ENCODE assay signal across 28 cellular contexts in genomic region chr1:48059289-48059688, GRCh38.
"Had no signal": no experiment of that assay in that cellular context is flagged by ENCODE, and none has a peak within 500 bp of the region (broad histone marks: within the 10 kb centered on the region; RNA-seq: fewer than 3 reads in every experiment).

No MANE protein-coding gene starts in this region.

- H3K9me3 Mint-ChIP-seq: stimulated activated effector memory CD8-positive, alpha-beta T cell treated with anti-CD3 and anti-CD28 coated beads, Interleukin-12 subunit alpha, Interleukin-12 subunit beta, amount 100 ng/mL, for 72 hours; stimulated activated memory B cell treated with anti-CD40 and anti-IgM and Interleukin-4, amounts not matched to agents 10 μg/mL and 1 μg/mL and 100 μg/mL, for 72 hours; stimulated activated naive B cell treated with anti-CD40 and anti-IgM and Interleukin-4, amounts not matched to agents 10 μg/mL and 1 μg/mL and 100 μg/mL, for 72 hours; stimulated activated naive CD8-positive, alpha-beta T cell treated with anti-CD3 and anti-CD28 coated beads, Interleukin-15, amount 100 ng/mL, for 72 hours; stimulated activated naive CD8-positive, alpha-beta T cell treated with anti-CD3 and anti-CD28 coated beads, Interleukin-15, Interleukin-2, amounts not matched to agents 100 ng/mL and 50 ng/mL, for 24 hours; type B pancreatic cell had no signal

- H3K36me3 Mint-ChIP-seq: stimulated activated effector memory CD8-positive, alpha-beta T cell treated with anti-CD3 and anti-CD28 coated beads, Interleukin-12 subunit alpha, Interleukin-12 subunit beta, amount 100 ng/mL, for 72 hours; stimulated activated memory B cell treated with anti-CD40 and anti-IgM and Interleukin-4, amounts not matched to agents 10 μg/mL and 1 μg/mL and 100 μg/mL, for 72 hours; stimulated activated naive B cell treated with anti-CD40 and anti-IgM and Interleukin-4, amounts not matched to agents 10 μg/mL and 1 μg/mL and 100 μg/mL, for 72 hours; type B pancreatic cell had no signal

- ATAC-seq: stimulated activated effector memory CD8-positive, alpha-beta T cell treated with anti-CD3 and anti-CD28 coated beads, Interleukin-12 subunit alpha, Interleukin-12 subunit beta, amount 100 ng/mL, for 72 hours; stimulated activated memory B cell treated with anti-CD40 and anti-IgM and Interleukin-4, amounts not matched to agents 10 μg/mL and 1 μg/mL and 100 μg/mL, for 72 hours; stimulated activated naive B cell treated with anti-CD40 and anti-IgM and Interleukin-4, amounts not matched to agents 10 μg/mL and 1 μg/mL and 100 μg/mL, for 72 hours; stimulated activated naive CD8-positive, alpha-beta T cell treated with anti-CD3 and anti-CD28 coated beads, Interleukin-15, amount 100 ng/mL, for 72 hours; stimulated activated naive CD8-positive, alpha-beta T cell treated with anti-CD3 and anti-CD28 coated beads, Interleukin-15, Interleukin-2, amounts not matched to agents 100 U/mL and 50 U/mL, for 24 hours; upper lobe of right lung had no signal

- H3K4me1 ChIP-seq: suprapubic skin, testis, thyroid gland, transverse colon, upper lobe of left lung, upper lobe of right lung, uterus, vagina had no signal

- H3K27me3 ChIP-seq: suprapubic skin, testis, thyroid gland, tibial artery, tibial nerve, transverse colon, upper lobe of left lung, upper lobe of right lung, uterus, vagina had no signal

- H3K4me3 ChIP-seq: stomach, suprapubic skin, testis, thoracic aorta, thyroid gland, tibial artery, tibial nerve, transverse colon, upper lobe of left lung, upper lobe of right lung, uterus, vagina had no signal

- H3K4me1 Mint-ChIP-seq: stimulated activated effector memory CD8-positive, alpha-beta T cell treated with anti-CD3 and anti-CD28 coated beads, Interleukin-12 subunit alpha, Interleukin-12 subunit beta, amount 100 ng/mL, for 72 hours; stimulated activated memory B cell treated with anti-CD40 and anti-IgM and Interleukin-4, amounts not matched to agents 10 μg/mL and 1 μg/mL and 100 μg/mL, for 72 hours; stimulated activated naive CD8-positive, alpha-beta T cell treated with anti-CD3 and anti-CD28 coated beads, Interleukin-15, amount 100 ng/mL, for 72 hours had no signal

- H3K27me3 Mint-ChIP-seq: stimulated activated memory B cell treated with anti-CD40 and anti-IgM and Interleukin-4, amounts not matched to agents 10 μg/mL and 1 μg/mL and 100 μg/mL, for 72 hours; stimulated activated naive CD8-positive, alpha-beta T cell treated with anti-CD3 and anti-CD28 coated beads, Interleukin-15, Interleukin-2, amounts not matched to agents 100 ng/mL and 50 ng/mL, for 24 hours had no signal

- DNase-seq: stimulated activated CD4-positive, alpha-beta T cell treated with anti-CD3 and anti-CD28 coated beads, Interleukin-2, amount 100 ng/mL, for 48 hours; stimulated activated CD4-positive, alpha-beta T cell treated with anti-CD3 and anti-CD28 coated beads, Interleukin-4, amount 100 ng/mL, for 1 hour; stimulated activated CD4-positive, alpha-beta T cell treated with anti-CD3 and anti-CD28 coated beads, Interleukin-4, amount 100 ng/mL, for 24 hours; stimulated activated CD4-positive, alpha-beta T cell treated with anti-CD3 and anti-CD28 coated beads, Interleukin-4, amount 100 ng/mL, for 4 hours; stimulated activated CD8-positive, alpha-beta memory T cell treated with anti-CD3 and anti-CD28 coated beads, Interleukin-4, amount 100 ng/mL, for 48 hours; stimulated activated naive B cell treated with anti-CD40 and anti-IgM and Interleukin-4, amounts not matched to agents 10 μg/mL and 1 μg/mL and 100 μg/mL, for 72 hours; stimulated activated naive CD4-positive, alpha-beta T cell; stimulated activated naive CD4-positive, alpha-beta T cell treated with Interleukin-2 at 50 U/mL for 16 hours; stimulated activated naive CD8-positive, alpha-beta T cell treated with anti-CD3 and anti-CD28 coated beads, Interleukin-15, amount 100 ng/mL, for 72 hours; stimulated activated naive CD8-positive, alpha-beta T cell treated with anti-CD3 and anti-CD28 coated beads, Interleukin-15, Interleukin-2, amounts not matched to agents 100 U/mL and 50 U/mL, for 24 hours; stomach; substantia nigra; testis; thyroid gland; tibial artery; transverse colon; trophoblast cell; upper lobe of left lung; upper lobe of right lung; uterus had no signal

- H3K9me3 ChIP-seq: stomach, suprapubic skin, testis, thoracic aorta, thyroid gland, tibial artery, tibial nerve, transverse colon, upper lobe of left lung, upper lobe of right lung, uterus, vagina had no signal

- H3K27ac Mint-ChIP-seq: stimulated activated effector memory CD8-positive, alpha-beta T cell treated with anti-CD3 and anti-CD28 coated beads, Interleukin-12 subunit alpha, Interleukin-12 subunit beta, amount 100 ng/mL, for 72 hours; stimulated activated memory B cell treated with anti-CD40 and anti-IgM and Interleukin-4, amounts not matched to agents 10 μg/mL and 1 μg/mL and 100 μg/mL, for 72 hours; stimulated activated naive B cell treated with anti-CD40 and anti-IgM and Interleukin-4, amounts not matched to agents 10 μg/mL and 1 μg/mL and 100 μg/mL, for 72 hours; stimulated activated naive CD8-positive, alpha-beta T cell treated with anti-CD3 and anti-CD28 coated beads, Interleukin-15, amount 100 ng/mL, for 72 hours; stimulated activated naive CD8-positive, alpha-beta T cell treated with anti-CD3 and anti-CD28 coated beads, Interleukin-15, Interleukin-2, amounts not matched to agents 100 ng/mL and 50 ng/mL, for 24 hours; type B pancreatic cell had no signal

- H3K27ac ChIP-seq: stomach, suprapubic skin, testis, thoracic aorta, thyroid gland, tibial artery, tibial nerve, transverse colon, upper lobe of left lung, upper lobe of right lung, uterus, vagina had no signal

- H3K36me3 ChIP-seq: stomach, suprapubic skin, thoracic aorta, thyroid gland, tibial artery, tibial nerve, transverse colon, upper lobe of left lung, upper lobe of right lung, uterus, vagina had no signal

- H3K4me3 Mint-ChIP-seq: stimulated activated effector memory CD8-positive, alpha-beta T cell treated with anti-CD3 and anti-CD28 coated beads, Interleukin-12 subunit alpha, Interleukin-12 subunit beta, amount 100 ng/mL, for 72 hours; stimulated activated memory B cell treated with anti-CD40 and anti-IgM and Interleukin-4, amounts not matched to agents 10 μg/mL and 1 μg/mL and 100 μg/mL, for 72 hours; stimulated activated naive B cell treated with anti-CD40 and anti-IgM and Interleukin-4, amounts not matched to agents 10 μg/mL and 1 μg/mL and 100 μg/mL, for 72 hours; stimulated activated naive CD8-positive, alpha-beta T cell treated with anti-CD3 and anti-CD28 coated beads, Interleukin-15, amount 100 ng/mL, for 72 hours; stimulated activated naive CD8-positive, alpha-beta T cell treated with anti-CD3 and anti-CD28 coated beads, Interleukin-15, Interleukin-2, amounts not matched to agents 100 ng/mL and 50 ng/mL, for 24 hours; type B pancreatic cell had no signal
